12 cellular contexts compared by ENCODE assay signal in genomic region chr11:1759151-1759850, GRCh38. TPM values are rescaled to one million over a fixed set of nuclear protein-coding genes. Genes with fewer than 3 reads are reported as not detected.
DNase-seq lines count a peak whose midpoint lies in the region; ATAC-seq, FAIRE-seq and TF ChIP-seq lines count a peak whose summit lies in the region.
"Had no signal": no experiment of that assay in that cellular context is flagged by ENCODE, and none has a peak within 500 bp of the region (broad histone marks: within the 10 kb centered on the region; RNA-seq: fewer than 3 reads in every experiment).

No MANE protein-coding gene starts in this region.

- H3K4me1 Mint-ChIP-seq in CD4-positive, alpha-beta T cell (ENCODE audit: low read depth), result peaks cover 71% of the 10 kb centered on the region
- peaks cover 59% of the 10 kb centered on the region for H3K4me1 Mint-ChIP-seq in activated CD4-positive, alpha-beta memory T cell treated with anti-CD3 and anti-CD28 coated beads for 36 hours (ENCODE audit: low read depth)

- 86 to 91% (median 87%) methylated on average over 21 to 23 of the region's 23 CpGs for WGBS in psoas muscle, 3 donors

- H3K27me3 Mint-ChIP-seq in CD4-positive, alpha-beta T cell, result no peaks in the 10 kb centered on the region
- no peaks in the 10 kb centered on the region for H3K27me3 Mint-ChIP-seq in activated CD4-positive, alpha-beta memory T cell treated with anti-CD3 and anti-CD28 coated beads for 36 hours

- no peaks in the 10 kb centered on the region for H3K27me3 ChIP-seq in CD4-positive, alpha-beta T cell (ENCODE audit: control insufficient read depth, insufficient read depth, low read length)
- no peaks in the 10 kb centered on the region for H3K27me3 ChIP-seq in psoas muscle (ENCODE audit: insufficient read depth in 3 of 3, low read length in 2 of 3)
- H3K27me3 ChIP-seq: BE2C had no signal

- H3K4me3 Mint-ChIP-seq in CD4-positive, alpha-beta T cell, result peak overlapping the region; percentile 79
- no peak overlapping the region for H3K4me3 Mint-ChIP-seq in activated CD4-positive, alpha-beta memory T cell treated with anti-CD3 and anti-CD28 coated beads for 36 hours

- TF ChIP-seq CTCF in CD4-positive, alpha-beta T cell (IDR thresholded peaks at IDR 0.05), result no peak
- TF ChIP-seq CTCF in psoas muscle (IDR thresholded peaks at IDR 0.05), result no peak

- peaks cover 69% of the 10 kb centered on the region for H3K4me1 ChIP-seq in psoas muscle
- H3K4me1 ChIP-seq: BE2C had no signal

- ATAC-seq in CD4-positive, alpha-beta T cell (ENCODE audit: poor library complexity), result no peak
- ATAC-seq in left cardiac atrium, result no peak
- ATAC-seq in psoas muscle, result no peak

- intact Hi-C loops in CD4-positive, alpha-beta T cell (cut with DNase I, micrococcal nuclease), result no loop called here
- intact Hi-C loops in activated CD4-positive, alpha-beta memory T cell treated with anti-CD3 and anti-CD28 coated beads for 36 hours (cut with micrococcal nuclease), result loop anchor here (2.0 kb wide), 1 partner anchor 14 kb away; no protein-coding TSS in a partner anchor
- intact Hi-C loops in left cardiac atrium (cut with DNase I), result no loop called here
- intact Hi-C loops in psoas muscle (cut with DNase I), result no loop called here

- H3K27ac ChIP-seq in CD4-positive, alpha-beta T cell (ENCODE audit: low read depth, low read length), result peak overlapping the region; percentile 67
- peak overlapping the region; percentile 98 for H3K27ac ChIP-seq in psoas muscle
- H3K27ac ChIP-seq: epithelial cell of prostate had no signal

- POLR2A ChIA-PET in CD4-positive, alpha-beta T cell (lab: Charles Lee), result no interaction called here
- POLR2A ChIA-PET in activated CD4-positive, alpha-beta memory T cell treated with anti-CD3 and anti-CD28 coated beads for 36 hours (lab: Charles Lee), result no interaction called here

- FAIRE-seq in frontal cortex (lab: Jason Lieb, UNC), result no peak
- FAIRE-seq: G401.6 had no signal

- H3K27ac Mint-ChIP-seq in CD4-positive, alpha-beta T cell, result peak overlapping the region; percentile 90
- H3K27ac Mint-ChIP-seq in activated CD4-positive, alpha-beta memory T cell treated with anti-CD3 and anti-CD28 coated beads for 36 hours, result peak overlapping the region; percentile 83

- CTCF ChIA-PET in CD4-positive, alpha-beta T cell (lab: Charles Lee), result no interaction called here
- CTCF ChIA-PET in activated CD4-positive, alpha-beta memory T cell treated with anti-CD3 and anti-CD28 coated beads for 36 hours (lab: Charles Lee), result no interaction called here

- peak overlapping the region; percentile 100 for H3K4me3 ChIP-seq in psoas muscle

- no peaks in the 10 kb centered on the region for H3K9me3 Mint-ChIP-seq in CD4-positive, alpha-beta T cell
- no peaks in the 10 kb centered on the region for H3K9me3 Mint-ChIP-seq in activated CD4-positive, alpha-beta memory T cell treated with anti-CD3 and anti-CD28 coated beads for 36 hours

- H3K9me3 ChIP-seq in CD4-positive, alpha-beta T cell (ENCODE audit: control insufficient read depth, low read length), result no peaks in the 10 kb centered on the region
- no peaks in the 10 kb centered on the region for H3K9me3 ChIP-seq in psoas muscle
- H3K9me3 ChIP-seq: BE2C had no signal

- H3K36me3 ChIP-seq in psoas muscle (ENCODE audit: insufficient read depth in 1 of 2, low read depth in 1 of 2), result peaks cover 4 to 50% of the 10 kb centered on the region in 2 donors
- H3K36me3 ChIP-seq: BE2C had no signal

- peaks cover 35% of the 10 kb centered on the region for H3K36me3 Mint-ChIP-seq in CD4-positive, alpha-beta T cell (ENCODE audit: low read depth)
- H3K36me3 Mint-ChIP-seq in activated CD4-positive, alpha-beta memory T cell treated with anti-CD3 and anti-CD28 coated beads for 36 hours, result peaks cover 5% of the 10 kb centered on the region

- no peak for DNase-seq in CD4-positive, alpha-beta T cell
- no peak for DNase-seq in activated CD4-positive, alpha-beta memory T cell treated with anti-CD3 and anti-CD28 coated beads for 36 hours
- DNase-seq in left cardiac atrium (peak; percentile 21), psoas muscle (peak; percentile 20 to 48), GF-D8 (lab: John Stamatoyannopoulos, UW) (no peak), hippocampal formation (lab: John Stamatoyannopoulos, UW) (no peak), MV-4-11 (lab: John Stamatoyannopoulos, UW) (no peak), frontal cortex (ENCODE audit: low spot score in 2 of 2) (no peak)
- DNase-seq: BE2C, NCI-H2171 had no signal

RNA-seq across cellular contexts. Expression of gene CTSD, which starts 4.4 kb away (rescaled TPM):
- total RNA-seq in CD4-positive, alpha-beta T cell, result 10 to 100 TPM; 63.3 to 71.3 TPM
- 10 to 100 TPM; 52.0 to 58.7 TPM for total RNA-seq in activated CD4-positive, alpha-beta memory T cell treated with anti-CD3 and anti-CD28 coated beads for 36 hours
- total RNA-seq in left cardiac atrium (100 to 1,000 TPM; 635 to 667 TPM), psoas muscle (100 to 1,000 TPM; 343 to 950 (median 608) TPM), frontal cortex (22.0 TPM)
- 1,000 to 10,000 TPM in 2 of 3 donors, 100 to 1,000 TPM in 1; 674 to 1,317 (median 1,217) TPM for polyA plus RNA-seq in psoas muscle

RNA-seq across cellular contexts. Expression of gene IFITM10, which starts 8.9 kb away (rescaled TPM):
- total RNA-seq in CD4-positive, alpha-beta T cell, result 1 to 10 TPM; 1.7 TPM
- total RNA-seq in activated CD4-positive, alpha-beta memory T cell treated with anti-CD3 and anti-CD28 coated beads for 36 hours, result under 1 TPM; 0.27 to 0.29 TPM
- total RNA-seq in left cardiac atrium (under 1 TPM; 0.27 to 0.76 TPM), psoas muscle (1 to 10 TPM; 1.6 to 6.1 (median 2.7) TPM), frontal cortex (0.41 TPM)
- 1 to 10 TPM in 1 of 3 donors, under 1 TPM in 2; 0.70 to 1.2 (median 0.83) TPM for polyA plus RNA-seq in psoas muscle

Comparison
In these comparisons a context has a peak if more than half of its experiments do, and no peak if none do; other contexts are left out.
1. DNase-seq: peak in left cardiac atrium (single experiment) and psoas muscle (2 of 2); none in CD4-positive, alpha-beta T cell (0 of 10), activated CD4-positive, alpha-beta memory T cell treated with anti-CD3 and anti-CD28 coated beads for 36 hours (single experiment), GF-D8 (single experiment), hippocampal formation (0 of 2), MV-4-11 (single experiment) and frontal cortex (0 of 2).
2. RNA of gene CTSD, which starts 4.4 kb away (total RNA-seq): 343 to 950 TPM in psoas muscle and 635 to 667 TPM in left cardiac atrium; 63.3 to 71.3 TPM in CD4-positive, alpha-beta T cell, 52.0 to 58.7 TPM in activated CD4-positive, alpha-beta memory T cell treated with anti-CD3 and anti-CD28 coated beads for 36 hours and 22.0 TPM in frontal cortex (single experiment); every median in the first group is over 4 times any median in the second.